In the genomic region with DNA sequence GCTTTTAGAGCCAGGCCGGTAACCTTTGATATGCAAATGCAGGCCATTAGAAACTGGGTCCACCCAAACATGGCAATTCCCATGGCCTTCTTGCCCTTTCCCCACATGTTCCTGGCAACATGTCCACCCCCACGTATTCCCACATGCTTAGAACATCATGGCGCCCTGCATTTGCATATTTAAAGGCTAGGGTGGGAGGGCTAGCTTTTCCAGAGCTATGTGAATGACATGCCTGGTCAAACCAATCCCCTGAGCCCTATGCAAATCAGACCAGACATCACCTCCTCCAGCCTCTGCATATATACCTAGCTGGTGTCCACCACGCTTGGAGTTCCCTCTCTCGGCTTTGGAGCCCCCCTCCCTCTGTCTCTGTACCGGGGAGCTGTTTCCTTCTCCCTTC, we compare ENCODE assay signal across 33 cellular contexts.
"Had no signal": no experiment of that assay in that cellular context is flagged by ENCODE, and none has a peak within 500 bp of the region (broad histone marks: within the 10 kb centered on the region; RNA-seq: fewer than 3 reads in every experiment).

No MANE protein-coding gene starts in this region.

- H3K4me1 Mint-ChIP-seq: activated CD4-positive, alpha-beta memory T cell treated with anti-CD3 and anti-CD28 coated beads, Interleukin-2, amount 10 ng/mL, durations not matched to agents 7 days and 5 days; activated CD4-positive, alpha-beta T cell treated with anti-CD3 and anti-CD28 coated beads, Interleukin-2, amount 10 ng/mL, durations not matched to agents 7 days and 5 days; activated naive CD4-positive, alpha-beta T cell treated with anti-CD3 and anti-CD28 coated beads, Interleukin-2, amount 50 U/mL, for 24 hours; activated naive CD8-positive, alpha-beta T cell treated with anti-CD3 and anti-CD28 coated beads, Interleukin-2, amount 50 U/mL, for 24 hours; activated T-helper 17 cell treated with anti-CD3 and anti-CD28 coated beads, Interleukin-2, amount 50 U/mL, for 72 hours; central memory CD8-positive, alpha-beta T cell; stimulated activated memory B cell treated with anti-CD40 and anti-IgM and Interleukin-4, amounts not matched to agents 10 μg/mL and 1 μg/mL and 100 μg/mL, for 72 hours; stimulated activated naive CD8-positive, alpha-beta T cell treated with anti-CD3 and anti-CD28 coated beads, Interleukin-15, amount 100 ng/mL, for 72 hours had no signal

- FAIRE-seq: bronchial epithelial cell, small intestine had no signal

- DNase-seq: activated CD4-positive, alpha-beta memory T cell treated with anti-CD3 and anti-CD28 coated beads, Interleukin-2, amount 10 ng/mL, durations not matched to agents 7 days and 5 days; activated CD4-positive, alpha-beta T cell treated with anti-CD3 and anti-CD28 coated beads for 1 hour; activated CD4-positive, alpha-beta T cell treated with anti-CD3 and anti-CD28 coated beads, Interleukin-2, amount 10 ng/mL, durations not matched to agents 7 days and 5 days; activated CD8-positive, alpha-beta memory T cell treated with anti-CD3 and anti-CD28 coated beads, Interleukin-2, amount 50 U/mL, for 48 hours; activated naive CD8-positive, alpha-beta T cell treated with anti-CD3 and anti-CD28 coated beads, Interleukin-2, amount 50 U/mL, for 24 hours; activated T-cell treated with anti-CD3 and anti-CD28 coated beads, Interleukin-2, amount 50 U/mL, for 4 hours; amygdala; endodermal cell; foreskin fibroblast; heart left ventricle; left ventricle myocardium inferior; ovary; sigmoid colon; small intestine; stimulated activated CD4-positive, alpha-beta T cell treated with anti-CD3 and anti-CD28 coated beads, Interleukin-1b, Interleukin-23, amount 100 ng/mL, for 48 hours; stimulated activated CD4-positive, alpha-beta T cell treated with anti-CD3 and anti-CD28 coated beads, Interleukin-4, amount 100 ng/mL, for 4 hours; stimulated activated CD8-positive, alpha-beta memory T cell treated with anti-CD3 and anti-CD28 coated beads, Interleukin-4, amount 100 ng/mL, for 48 hours; stimulated activated naive CD8-positive, alpha-beta T cell treated with anti-CD3 and anti-CD28 coated beads, Interleukin-15, amount 100 ng/mL, for 72 hours; substantia nigra; T1000; thyroid gland; upper lobe of right lung had no signal

- H3K4me1 ChIP-seq: heart left ventricle, left ventricle myocardium inferior, prostate gland, sigmoid colon, thyroid gland, upper lobe of right lung had no signal

- H3K27me3 ChIP-seq: heart left ventricle, ovary, sigmoid colon, thyroid gland, upper lobe of right lung had no signal

- H3K36me3 ChIP-seq: heart left ventricle, left ventricle myocardium inferior, ovary, prostate gland, sigmoid colon, thyroid gland, upper lobe of right lung had no signal

- ATAC-seq: activated naive CD8-positive, alpha-beta T cell treated with anti-CD3 and anti-CD28 coated beads, Interleukin-2, amount 50 U/mL, for 24 hours; activated T-cell treated with anti-CD3 and anti-CD28 coated beads, Interleukin-2, amount 50 U/mL, for 4 hours; activated T-helper 17 cell treated with anti-CD3 and anti-CD28 coated beads, Interleukin-2, amount 50 U/mL, for 72 hours; esophagus mucosa; heart left ventricle; stimulated activated memory B cell treated with anti-CD40 and anti-IgM and Interleukin-4, amounts not matched to agents 10 μg/mL and 1 μg/mL and 100 μg/mL, for 72 hours; stimulated activated naive CD8-positive, alpha-beta T cell treated with anti-CD3 and anti-CD28 coated beads, Interleukin-15, amount 100 ng/mL, for 72 hours; upper lobe of right lung had no signal

- H3K27ac Mint-ChIP-seq: activated CD4-positive, alpha-beta memory T cell treated with anti-CD3 and anti-CD28 coated beads, Interleukin-2, amount 10 ng/mL, durations not matched to agents 7 days and 5 days; activated CD4-positive, alpha-beta T cell treated with anti-CD3 and anti-CD28 coated beads, Interleukin-2, amount 10 ng/mL, durations not matched to agents 7 days and 5 days; activated naive CD4-positive, alpha-beta T cell treated with anti-CD3 and anti-CD28 coated beads, Interleukin-2, amount 50 U/mL, for 24 hours; activated naive CD8-positive, alpha-beta T cell treated with anti-CD3 and anti-CD28 coated beads, Interleukin-2, amount 50 U/mL, for 24 hours; activated T-helper 17 cell treated with anti-CD3 and anti-CD28 coated beads, Interleukin-2, amount 50 U/mL, for 72 hours; dendritic cell treated with granulocyte-macrophage colony-stimulating factor and Interleukin-4, amounts not matched to agents 40 ng/mL and 50 ng/mL, for 4 days; endodermal cell; nephron; stimulated activated memory B cell treated with anti-CD40 and anti-IgM and Interleukin-4, amounts not matched to agents 10 μg/mL and 1 μg/mL and 100 μg/mL, for 72 hours; stimulated activated naive CD8-positive, alpha-beta T cell treated with anti-CD3 and anti-CD28 coated beads, Interleukin-15, amount 100 ng/mL, for 72 hours; T-helper 1 cell treated with Interleukin-12 subunit alpha and Interleukin-12 subunit beta and Interleukin-4 antibody, amounts not matched to agents 30 μg/mL and 1 μg/mL, for 36 hours had no signal

- H3K27ac ChIP-seq: heart left ventricle, left ventricle myocardium inferior, ovary, prostate gland, sigmoid colon, thyroid gland, upper lobe of right lung had no signal

- H3K4me3 Mint-ChIP-seq: activated CD4-positive, alpha-beta memory T cell treated with anti-CD3 and anti-CD28 coated beads, Interleukin-2, amount 10 ng/mL, durations not matched to agents 7 days and 5 days; activated CD4-positive, alpha-beta T cell treated with anti-CD3 and anti-CD28 coated beads, Interleukin-2, amount 10 ng/mL, durations not matched to agents 7 days and 5 days; activated naive CD4-positive, alpha-beta T cell treated with anti-CD3 and anti-CD28 coated beads, Interleukin-2, amount 50 U/mL, for 24 hours; activated naive CD8-positive, alpha-beta T cell treated with anti-CD3 and anti-CD28 coated beads, Interleukin-2, amount 50 U/mL, for 24 hours; activated T-cell treated with anti-CD3 and anti-CD28 coated beads, Interleukin-2, amount 50 U/mL, for 4 hours; activated T-helper 17 cell treated with anti-CD3 and anti-CD28 coated beads, Interleukin-2, amount 50 U/mL, for 72 hours; central memory CD8-positive, alpha-beta T cell; dendritic cell treated with granulocyte-macrophage colony-stimulating factor and Interleukin-4, amounts not matched to agents 40 ng/mL and 50 ng/mL, for 4 days; endodermal cell; nephron; stimulated activated memory B cell treated with anti-CD40 and anti-IgM and Interleukin-4, amounts not matched to agents 10 μg/mL and 1 μg/mL and 100 μg/mL, for 72 hours; stimulated activated naive CD8-positive, alpha-beta T cell treated with anti-CD3 and anti-CD28 coated beads, Interleukin-15, amount 100 ng/mL, for 72 hours; T-helper 1 cell treated with Interleukin-12 subunit alpha and Interleukin-12 subunit beta and Interleukin-4 antibody, amounts not matched to agents 30 μg/mL and 1 μg/mL, for 36 hours had no signal

- H3K27me3 Mint-ChIP-seq: activated CD4-positive, alpha-beta memory T cell treated with anti-CD3 and anti-CD28 coated beads, Interleukin-2, amount 10 ng/mL, durations not matched to agents 7 days and 5 days; activated CD4-positive, alpha-beta T cell treated with anti-CD3 and anti-CD28 coated beads, Interleukin-2, amount 10 ng/mL, durations not matched to agents 7 days and 5 days; activated naive CD4-positive, alpha-beta T cell treated with anti-CD3 and anti-CD28 coated beads, Interleukin-2, amount 50 U/mL, for 24 hours; activated naive CD8-positive, alpha-beta T cell treated with anti-CD3 and anti-CD28 coated beads, Interleukin-2, amount 50 U/mL, for 24 hours; activated T-helper 17 cell treated with anti-CD3 and anti-CD28 coated beads, Interleukin-2, amount 50 U/mL, for 72 hours; central memory CD8-positive, alpha-beta T cell; dendritic cell treated with granulocyte-macrophage colony-stimulating factor and Interleukin-4, amounts not matched to agents 40 ng/mL and 50 ng/mL, for 4 days; stimulated activated memory B cell treated with anti-CD40 and anti-IgM and Interleukin-4, amounts not matched to agents 10 μg/mL and 1 μg/mL and 100 μg/mL, for 72 hours; stimulated activated naive CD8-positive, alpha-beta T cell treated with anti-CD3 and anti-CD28 coated beads, Interleukin-15, amount 100 ng/mL, for 72 hours had no signal

- H3K9me3 ChIP-seq: ovary, prostate gland, sigmoid colon, thyroid gland, upper lobe of right lung had no signal

- H3K36me3 Mint-ChIP-seq: activated naive CD4-positive, alpha-beta T cell treated with anti-CD3 and anti-CD28 coated beads, Interleukin-2, amount 50 U/mL, for 24 hours; stimulated activated memory B cell treated with anti-CD40 and anti-IgM and Interleukin-4, amounts not matched to agents 10 μg/mL and 1 μg/mL and 100 μg/mL, for 72 hours had no signal

- H3K4me3 ChIP-seq: heart left ventricle, left ventricle myocardium inferior, lung, ovary, prostate gland, sigmoid colon, thyroid gland, upper lobe of right lung had no signal
